8 cellular contexts compared by ENCODE assay signal in genomic region chr20:25853718-25854381, GRCh38.
DNase-seq lines count a peak whose midpoint lies in the region; ATAC-seq and TF ChIP-seq lines count a peak whose summit lies in the region.
"Not testable (repeated sequence)": the region's sequence is repeated elsewhere in the genome, so short reads cannot be mapped to it uniquely, and the experiment has no call there.

No MANE protein-coding gene starts in this region.

- H3K4me3 ChIP-seq in lower lobe of right lung = peak overlapping the region; percentile 64

- intact Hi-C loops in lower lobe of right lung (cut with DNase I) = not testable (repeated sequence)

- TF ChIP-seq POLR2A in GM19099 (IDR thresholded peaks at IDR 0.05; ENCODE audit: extremely low read depth, insufficient read length, low read depth) = peak; percentile 39

- not testable (repeated sequence) for H3K27me3 ChIP-seq in lower lobe of right lung (ENCODE audit: low read depth)

- H3K9me3 ChIP-seq in lower lobe of right lung = not testable (repeated sequence)

- TF ChIP-seq CTCF in lower lobe of right lung (IDR thresholded peaks at IDR 0.05) = not testable (repeated sequence)

- peak overlapping the region; percentile 60 for H3K27ac ChIP-seq in lower lobe of right lung

- not testable (repeated sequence) for H3K36me3 ChIP-seq in lower lobe of right lung

- H3K4me1 ChIP-seq in lower lobe of right lung = not testable (repeated sequence)

- DNase-seq in Ammon's horn (ENCODE audit: low spot score) (peak; percentile 81), HS-5 (ENCODE audit: low read depth) (peak; percentile 46), NCI-H82 treated with DMSO at 0.1 percent for 48 hours (lab: John Stamatoyannopoulos, UW; ENCODE audit: unreplicated experiment) (peak; percentile 43), dedifferentiated amniotic fluid mesenchymal stem cell (ENCODE audit: extremely low spot score) (peak; percentile 78), lower lobe of right lung (peak; percentile 89)
- DNase-seq in activated CD8-positive, alpha-beta memory T cell treated with anti-CD3 and anti-CD28 coated beads for 24 hours = peak; percentile 89
- peak; percentile 84 for DNase-seq in stimulated activated CD4-positive, alpha-beta T cell treated with anti-CD3 and anti-CD28 coated beads, Interleukin-4, amount 100 ng/mL, for 24 hours

- peak; percentile 84 to 95 for ATAC-seq in lower lobe of right lung

Comparison
In these comparisons a context has a peak if more than half of its experiments do, and no peak if none do; other contexts are left out.
1. Peak in every context shown above with its lines: DNase-seq, ATAC-seq, H3K4me3 ChIP-seq and H3K27ac ChIP-seq.